9 cellular contexts compared by ENCODE assay signal in genomic region chr3:170410428-170411029, GRCh38. TPM values are rescaled to one million over a fixed set of nuclear protein-coding genes. Genes with fewer than 3 reads are reported as not detected.
DNase-seq lines count a peak whose midpoint lies in the region; ATAC-seq, FAIRE-seq and TF ChIP-seq lines count a peak whose summit lies in the region.
"Had no signal": no experiment of that assay in that cellular context is flagged by ENCODE, and none has a peak within 500 bp of the region (broad histone marks: within the 10 kb centered on the region; RNA-seq: fewer than 3 reads in every experiment).

No MANE protein-coding gene starts in this region.

- H3K4me3 ChIP-seq in AG04450 (ENCODE audit: low read depth, low read length): no peak overlapping the region
- H3K4me3 ChIP-seq in GM23338: no peak overlapping the region
- H3K4me3 ChIP-seq in vagina: no peak overlapping the region

- CTCF ChIA-PET in AG04450 (lab: Charles Lee): interaction anchor here (0.6 to 11.1 kb wide), 17 partner anchors 12 to 446 kb away, joined by 3 to 366 read pairs (median 4); no protein-coding TSS in a partner anchor

- no peak overlapping the region for H3K27ac Mint-ChIP-seq in GM23338
- H3K27ac Mint-ChIP-seq in activated T-helper 2 cell treated with anti-CD3 and anti-CD28 coated beads, Interferon-gamma antibody, Interleukin-2, Interleukin-4, amounts not matched to agents 10 μg/mL and 5 μg/mL and 100 μg/mL, durations not matched to agents 14 hours and 24 hours and 36 hours: no peak overlapping the region

- no peaks in the 10 kb centered on the region for H3K9me3 ChIP-seq in AG04450 (ENCODE audit: control insufficient read depth, insufficient read depth, low read length)
- H3K9me3 ChIP-seq in vagina: no peaks in the 10 kb centered on the region

- no peaks in the 10 kb centered on the region for H3K9me3 Mint-ChIP-seq in GM23338
- H3K9me3 Mint-ChIP-seq in activated T-helper 2 cell treated with anti-CD3 and anti-CD28 coated beads, Interferon-gamma antibody, Interleukin-2, Interleukin-4, amounts not matched to agents 10 μg/mL and 5 μg/mL and 100 μg/mL, durations not matched to agents 14 hours and 24 hours and 36 hours: no peaks in the 10 kb centered on the region
- H3K9me3 Mint-ChIP-seq: central memory CD8-positive, alpha-beta T cell had no signal

- no peaks in the 10 kb centered on the region for H3K36me3 ChIP-seq in GM23338 (ENCODE audit: insufficient read depth)
- no peaks in the 10 kb centered on the region for H3K36me3 ChIP-seq in vagina

- 0 out of 2 replicates have a peak, but pooled peaks cover 5% of the 10 kb centered on the region for H3F3A ChIP-seq in GM23338 (replicated peaks; ENCODE audit: low read depth)

- H3K9me2 ChIP-seq in GM23338 (ENCODE audit: insufficient read depth): no peaks in the 10 kb centered on the region

- POLR2A ChIA-PET in AG04450 (lab: Yijun Ruan, JAX): no interaction called here

- H3K27ac ChIP-seq in AG04450 (ENCODE audit: low read depth, low read length) (no peak overlapping the region), GM23338 (ENCODE audit: low read depth) (no peak overlapping the region), foreskin keratinocyte (no peak overlapping the region), vagina (no peak overlapping the region)

- H3K4me1 ChIP-seq in GM23338 (ENCODE audit: insufficient read depth): no peaks in the 10 kb centered on the region
- peaks cover 10% of the 10 kb centered on the region for H3K4me1 ChIP-seq in foreskin keratinocyte
- H3K4me1 ChIP-seq in vagina: no peaks in the 10 kb centered on the region

- no peak overlapping the region for H3K4me2 ChIP-seq in GM23338

- FAIRE-seq in RCC 7860 (lab: Jason Lieb, UNC): peak; percentile 76
- no peak for FAIRE-seq in GM19239 (lab: Jason Lieb, UNC)

- no peak for DNase-seq in AG04450 (ENCODE audit: low read depth, low spot score)
- DNase-seq in GM23338 (ENCODE audit: low spot score): peak; percentile 39
- peak; percentile 40 for DNase-seq in RCC 7860 (ENCODE audit: low spot score)
- peak in 1 of 2 donors; percentile 11 for DNase-seq in foreskin keratinocyte
- DNase-seq in vagina (ENCODE audit: extremely low spot score in 2 of 2): no peak
- DNase-seq in GM19239 (ENCODE audit: insufficient read length, low spot score): no peak
- no peak for DNase-seq in activated T-helper 2 cell treated with anti-CD3 and anti-CD28 coated beads, Interferon-gamma antibody, Interleukin-2, Interleukin-4, amounts not matched to agents 10 μg/mL and 5 μg/mL and 100 μg/mL, durations not matched to agents 14 hours and 24 hours and 36 hours (ENCODE audit: low spot score)

- no peaks in the 10 kb centered on the region for H3K27me3 ChIP-seq in AG04450 (ENCODE audit: control insufficient read depth, insufficient read depth, low read length)
- no peaks in the 10 kb centered on the region for H3K27me3 ChIP-seq in GM23338 (ENCODE audit: insufficient read depth)
- H3K27me3 ChIP-seq in foreskin keratinocyte: no peaks in the 10 kb centered on the region
- no peaks in the 10 kb centered on the region for H3K27me3 ChIP-seq in vagina

- TF ChIP-seq CTCF in AG04450 (IDR thresholded peaks at IDR 0.05; ENCODE audit: low read depth, low read length): peak; percentile 63
- TF ChIP-seq CTCF in GM23338 (conservative IDR thresholded peaks at IDR 0.05; ENCODE audit: low read depth in 2 of 2): peak; percentile 60 to 62
- TF ChIP-seq CTCF in foreskin keratinocyte (conservative IDR thresholded peaks at IDR 0.05): peak; percentile 72
- peak in 2 of 3 experiments; percentile 41 to 51 for TF ChIP-seq CTCF in vagina (IDR thresholded peaks at IDR 0.05)

- no peaks in the 10 kb centered on the region for H3K36me3 Mint-ChIP-seq in GM23338 (ENCODE audit: low read depth)
- H3K36me3 Mint-ChIP-seq in activated T-helper 2 cell treated with anti-CD3 and anti-CD28 coated beads, Interferon-gamma antibody, Interleukin-2, Interleukin-4, amounts not matched to agents 10 μg/mL and 5 μg/mL and 100 μg/mL, durations not matched to agents 14 hours and 24 hours and 36 hours (ENCODE audit: low read depth): no peaks in the 10 kb centered on the region

- H3K4me1 Mint-ChIP-seq in GM23338: peaks cover 8% of the 10 kb centered on the region
- H3K4me1 Mint-ChIP-seq in activated T-helper 2 cell treated with anti-CD3 and anti-CD28 coated beads, Interferon-gamma antibody, Interleukin-2, Interleukin-4, amounts not matched to agents 10 μg/mL and 5 μg/mL and 100 μg/mL, durations not matched to agents 14 hours and 24 hours and 36 hours (ENCODE audit: low read depth): no peaks in the 10 kb centered on the region
- H3K4me1 Mint-ChIP-seq: central memory CD8-positive, alpha-beta T cell had no signal

- H4K20me1 ChIP-seq in GM23338 (replicated peaks; ENCODE audit: insufficient read depth): no peaks in the 10 kb centered on the region

- H3K4me3 Mint-ChIP-seq in GM23338: no peak overlapping the region
- no peak overlapping the region for H3K4me3 Mint-ChIP-seq in activated T-helper 2 cell treated with anti-CD3 and anti-CD28 coated beads, Interferon-gamma antibody, Interleukin-2, Interleukin-4, amounts not matched to agents 10 μg/mL and 5 μg/mL and 100 μg/mL, durations not matched to agents 14 hours and 24 hours and 36 hours (ENCODE audit: low read depth)
- H3K4me3 Mint-ChIP-seq: central memory CD8-positive, alpha-beta T cell had no signal

- no peak for ATAC-seq in GM23338
- no peak for ATAC-seq in foreskin keratinocyte
- ATAC-seq in HG02973 (IDR thresholded peaks at IDR 0.05; ENCODE audit: unreplicated experiment): no peak

- intact Hi-C loops in vagina (cut with DNase I): no loop called here
- intact Hi-C loops in activated T-helper 2 cell treated with anti-CD3 and anti-CD28 coated beads, Interferon-gamma antibody, Interleukin-2, Interleukin-4, amounts not matched to agents 10 μg/mL and 5 μg/mL and 100 μg/mL, durations not matched to agents 14 hours and 24 hours and 36 hours (cut with micrococcal nuclease): loop anchor here (2.0 to 10.0 kb wide), 4 partner anchors 87 to 223 kb away; partner anchors contain the start of gene SLC7A14

- no peak overlapping the region for H2AFZ ChIP-seq in GM23338

- H3K27me3 Mint-ChIP-seq in GM23338 (ENCODE audit: insufficient read depth, low read depth, poor library complexity): peaks cover 2% of the 10 kb centered on the region
- peaks cover 8% of the 10 kb centered on the region for H3K27me3 Mint-ChIP-seq in activated T-helper 2 cell treated with anti-CD3 and anti-CD28 coated beads, Interferon-gamma antibody, Interleukin-2, Interleukin-4, amounts not matched to agents 10 μg/mL and 5 μg/mL and 100 μg/mL, durations not matched to agents 14 hours and 24 hours and 36 hours (ENCODE audit: low read depth)

- no peak for TF ChIP-seq POLR2A in vagina (IDR thresholded peaks at IDR 0.05)

- H3K79me2 ChIP-seq in GM23338 (replicated peaks; ENCODE audit: insufficient read depth): no peaks in the 10 kb centered on the region

TF ChIP-seq in GM23338, 12 proteins besides CTCF, POLR2A, EP300 and RAD21 (continues in another document):
- TF ChIP-seq CREB1 (CRISPR knock-in tag; IDR thresholded peaks at IDR 0.05; ENCODE audit: low read depth): no peak

RNA-seq across cellular contexts. Expression of gene CLDN11, which starts 8.1 kb away (rescaled TPM):
- 444 and 445 TPM in 2 replicates for polyA plus RNA-seq in AG04450 (2011; rRNA removed)
- 898 and 1,332 TPM in 2 replicates for polyA minus RNA-seq in AG04450 (2011; rRNA and poly(A)+ RNA removed)
- 8.1 and 8.3 TPM in 2 replicates for total RNA-seq in GM23338 (2014; rRNA removed; shearing (Covaris generic))
- 5.2 and 6.8 TPM in 2 replicates for polyA plus RNA-seq in GM23338 (2016; fragmentation: Nextera tagmentation; extraction: Ambion mirVana)
- total RNA-seq in foreskin keratinocyte: 4.8 and 22.6 TPM in 2 replicates
- polyA plus RNA-seq in foreskin keratinocyte: 4.0 and 19.8 TPM in 2 replicates
- total RNA-seq in vagina: 136 TPM
- 0.18 TPM in 1 of 2 replicates, not detected in the other for total RNA-seq in activated T-helper 2 cell treated with anti-CD3 and anti-CD28 coated beads, Interferon-gamma antibody, Interleukin-2, Interleukin-4, amounts not matched to agents 10 μg/mL and 5 μg/mL and 100 μg/mL, durations not matched to agents 14 hours and 24 hours and 36 hours

RNA-seq across cellular contexts. Expression of gene SKIL, which starts 53.0 kb away (rescaled TPM):
- 14.7 and 18.3 TPM in 2 replicates for polyA plus RNA-seq in AG04450 (2011; rRNA removed)
- 38.1 and 61.7 TPM in 2 replicates for polyA minus RNA-seq in AG04450 (2011; rRNA and poly(A)+ RNA removed)
- total RNA-seq in GM23338 (2014; rRNA removed; shearing (Covaris generic)): 309 and 358 TPM in 2 replicates
- 134 and 141 TPM in 2 replicates for polyA plus RNA-seq in GM23338 (2016; fragmentation: Nextera tagmentation; extraction: Ambion mirVana)
- 23.1 and 30.1 TPM in 2 replicates for total RNA-seq in foreskin keratinocyte
- polyA plus RNA-seq in foreskin keratinocyte: 2.8 and 3.5 TPM in 2 replicates
- total RNA-seq in vagina: 48.1 TPM
- 31.2 and 33.2 TPM in 2 replicates for total RNA-seq in activated T-helper 2 cell treated with anti-CD3 and anti-CD28 coated beads, Interferon-gamma antibody, Interleukin-2, Interleukin-4, amounts not matched to agents 10 μg/mL and 5 μg/mL and 100 μg/mL, durations not matched to agents 14 hours and 24 hours and 36 hours

Comparison
In these comparisons a context has a peak if more than half of its experiments do, and no peak if none do; other contexts are left out.
1. DNase-seq: peak in GM23338 (single experiment) and RCC 7860 (single experiment); none in AG04450 (single experiment), vagina (0 of 2), GM19239 (single experiment) and activated T-helper 2 cell treated with anti-CD3 and anti-CD28 coated beads, Interferon-gamma antibody, Interleukin-2, Interleukin-4, amounts not matched to agents 10 μg/mL and 5 μg/mL and 100 μg/mL, durations not matched to agents 14 hours and 24 hours and 36 hours (single experiment).
2. Peak in every context shown above with its lines, with median percentiles within 50 percentile points of each other: CTCF ChIP-seq.